ENCODE assay signal across 1 cellular context in the genomic region with DNA sequence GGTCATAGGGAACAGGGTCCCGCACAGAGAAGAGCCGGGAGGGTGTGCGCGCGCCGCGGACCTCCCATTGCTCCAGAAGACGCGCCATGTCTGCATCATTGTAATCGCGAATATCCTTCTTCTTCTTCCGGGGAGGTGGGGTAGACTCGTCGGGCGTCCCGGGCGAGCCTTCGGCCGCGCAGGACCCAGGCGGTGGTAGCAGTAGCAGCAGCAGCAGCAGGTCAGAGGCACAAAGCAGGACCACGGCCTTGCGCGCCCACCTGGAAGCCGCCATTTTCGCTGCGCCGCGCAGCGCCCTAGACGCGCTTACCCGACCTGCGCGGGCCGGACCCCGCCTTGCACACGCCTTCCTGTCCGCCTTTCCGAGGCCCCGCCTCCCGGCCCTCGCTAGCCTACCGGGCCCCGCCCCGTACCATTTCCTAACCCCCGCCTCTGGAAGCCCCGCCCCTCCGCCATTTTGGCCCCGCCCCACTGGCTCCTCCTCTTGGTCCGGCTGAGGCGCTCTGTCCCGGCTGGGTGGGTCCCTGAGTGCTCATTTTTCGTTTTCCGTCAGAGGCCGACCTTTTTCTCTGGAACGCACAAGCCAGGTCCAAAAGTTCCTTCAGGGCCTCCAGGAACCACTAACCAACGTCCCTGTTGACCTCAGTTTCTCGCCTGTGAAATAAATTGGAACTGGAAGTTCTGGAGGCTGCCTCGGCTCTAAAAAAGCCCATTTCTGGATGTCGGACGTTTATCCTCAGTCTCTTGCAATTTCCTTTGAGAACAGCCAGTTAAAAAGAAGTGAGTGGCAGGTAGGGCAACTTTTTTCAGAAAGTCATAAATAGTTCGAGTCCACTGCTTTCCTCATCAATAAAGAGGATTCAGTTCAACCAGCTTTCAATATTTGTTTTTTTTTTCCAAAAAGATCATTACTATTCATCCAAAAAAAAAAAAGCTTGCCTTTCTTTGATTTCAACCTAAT.
TF ChIP-seq lines count a peak whose summit lies in the region.

MESD (minus strand) TSS at position 302 of the 961 bp plus-strand sequence; CDS start at position 274, 28 bp downstream.

TF ChIP-seq in HEK293, 187 proteins besides CTCF, POLR2A, EP300 and RAD21 (continued from another document and continues in another):
- TF ChIP-seq, protein P1, sequence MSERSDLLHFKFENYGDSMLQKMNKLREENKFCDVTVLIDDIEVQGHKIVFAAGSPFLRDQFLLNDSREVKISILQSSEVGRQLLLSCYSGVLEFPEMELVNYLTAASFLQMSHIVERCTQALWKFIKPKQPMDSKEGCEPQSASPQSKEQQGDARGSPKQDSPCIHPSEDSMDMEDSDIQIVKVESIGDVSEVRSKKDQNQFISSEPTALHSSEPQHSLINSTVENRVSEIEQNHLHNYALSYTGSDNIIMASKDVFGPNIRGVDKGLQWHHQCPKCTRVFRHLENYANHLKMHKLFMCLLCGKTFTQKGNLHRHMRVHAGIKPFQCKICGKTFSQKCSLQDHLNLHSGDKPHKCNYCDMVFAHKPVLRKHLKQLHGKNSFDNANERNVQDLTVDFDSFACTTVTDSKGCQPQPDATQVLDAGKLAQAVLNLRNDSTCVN (tag by site-specific recombination; optimal IDR thresholded peaks at IDR 0.05): peak; percentile 98
- TF ChIP-seq ZNF324 (tag by site-specific recombination; IDR thresholded peaks at IDR 0.05) (peak; percentile 86), ZNF221 (tag by site-specific recombination; IDR thresholded peaks at IDR 0.05; ENCODE audit: borderline replicate concordance) (no peak), ZNF202 (tag by site-specific recombination; IDR thresholded peaks at IDR 0.05; ENCODE audit: borderline replicate concordance) (no peak), KLF9 (tag by site-specific recombination; IDR thresholded peaks at IDR 0.05; ENCODE audit: low read depth) (peak; percentile 80), ZNF155 (tag by site-specific recombination; IDR thresholded peaks at IDR 0.05) (no peak), ZSCAN16 (tag by site-specific recombination; IDR thresholded peaks at IDR 0.05) (peak; percentile 46; the same call in 1 of the 2 replicates), ZNF777 (tag by site-specific recombination; IDR thresholded peaks at IDR 0.05; ENCODE audit: borderline replicate concordance) (no peak), ZEB2 (tag by site-specific recombination; IDR thresholded peaks at IDR 0.05) (peak; percentile 60; the same call in 1 of the 2 replicates), ZBTB44 (tag by site-specific recombination; IDR thresholded peaks at IDR 0.05) (no peak), ZNF791 (tag by site-specific recombination; IDR thresholded peaks at IDR 0.05) (no peak), GLI4 (tag by site-specific recombination; IDR thresholded peaks at IDR 0.05) (peak; percentile 100), ZNF157 (tag by site-specific recombination; IDR thresholded peaks at IDR 0.05) (no peak), ZNF335 (tag by site-specific recombination; conservative IDR thresholded peaks at IDR 0.05) (peak; percentile 84), ZNF138 (tag by site-specific recombination; IDR thresholded peaks at IDR 0.05; ENCODE audit: borderline replicate concordance) (no peak), ZNF658 (tag by site-specific recombination; IDR thresholded peaks at IDR 0.05) (no peak), KLF16 (tag by site-specific recombination; IDR thresholded peaks at IDR 0.05) (peak; percentile 52), ZNF354C (tag by site-specific recombination; IDR thresholded peaks at IDR 0.05; ENCODE audit: borderline replicate concordance, low read depth) (no peak), ZNF521 (tag by site-specific recombination; IDR thresholded peaks at IDR 0.05) (no peak), ZNF2 (tag by site-specific recombination; IDR thresholded peaks at IDR 0.05) (peak; percentile 81), ZNF571 (tag by site-specific recombination; IDR thresholded peaks at IDR 0.05) (no peak), HOXA7 (CRISPR knock-in tag; IDR thresholded peaks at IDR 0.05; ENCODE audit: borderline replicate concordance) (no peak), ZXDB (tag by site-specific recombination; IDR thresholded peaks at IDR 0.05) (peak; percentile 81), OVOL3 (tag by site-specific recombination; IDR thresholded peaks at IDR 0.05) (peak; percentile 71), ZNF398 (tag by site-specific recombination; IDR thresholded peaks at IDR 0.05) (no peak), ZBTB21 (tag by site-specific recombination; IDR thresholded peaks at IDR 0.05) (no peak), ZNF670 (tag by site-specific recombination; IDR thresholded peaks at IDR 0.05; ENCODE audit: low read depth) (no peak), ZNF350 (tag by site-specific recombination; IDR thresholded peaks at IDR 0.05) (no peak), IKZF3 (tag by site-specific recombination; IDR thresholded peaks at IDR 0.05) (no peak), PRDM2 (tag by site-specific recombination; IDR thresholded peaks at IDR 0.05; ENCODE audit: borderline replicate concordance) (no peak), ZNF548 (tag by site-specific recombination; IDR thresholded peaks at IDR 0.05) (0 out of 2 replicates have a peak, but pooled peaks have one; percentile 15), ZNF600 (tag by site-specific recombination; IDR thresholded peaks at IDR 0.05) (peak; percentile 49), ZNF132 (tag by site-specific recombination; IDR thresholded peaks at IDR 0.05; ENCODE audit: borderline replicate concordance) (no peak), MEIS1 (CRISPR knock-in tag; IDR thresholded peaks at IDR 0.05; ENCODE audit: borderline replicate concordance) (no peak), ZNF48 (tag by site-specific recombination; IDR thresholded peaks at IDR 0.05) (no peak), ZNF596 (tag by site-specific recombination; IDR thresholded peaks at IDR 0.05) (no peak), GLIS1 (tag by site-specific recombination; IDR thresholded peaks at IDR 0.05) (0 out of 2 replicates have a peak, but pooled peaks have one; percentile 45), ZNF433 (tag by site-specific recombination; IDR thresholded peaks at IDR 0.05; ENCODE audit: low read depth) (no peak), ZNF792 (tag by site-specific recombination; IDR thresholded peaks at IDR 0.05) (no peak), ZNF785 (tag by site-specific recombination; IDR thresholded peaks at IDR 0.05) (no peak), ZNF211 (tag by site-specific recombination; IDR thresholded peaks at IDR 0.05; ENCODE audit: low read depth) (no peak)
- TF ChIP-seq, protein P2, sequence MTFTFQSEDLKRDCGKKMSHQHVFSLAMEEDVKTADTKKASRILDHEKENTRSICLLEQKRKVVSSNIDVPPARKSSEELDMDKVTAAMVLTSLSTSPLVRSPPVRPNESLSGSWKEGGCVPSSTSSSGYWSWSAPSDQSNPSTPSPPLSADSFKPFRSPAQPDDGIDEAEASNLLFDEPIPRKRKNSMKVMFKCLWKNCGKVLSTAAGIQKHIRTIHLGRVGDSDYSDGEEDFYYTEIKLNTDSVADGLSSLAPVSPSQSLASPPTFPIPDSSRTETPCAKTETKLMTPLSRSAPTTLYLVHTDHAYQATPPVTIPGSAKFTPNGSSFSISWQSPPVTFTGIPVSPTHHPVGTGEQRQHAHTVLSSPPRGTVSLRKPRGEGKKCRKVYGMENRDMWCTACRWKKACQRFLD (tag by site-specific recombination; IDR thresholded peaks at IDR 0.05): no peak
- TF ChIP-seq, protein P3, sequence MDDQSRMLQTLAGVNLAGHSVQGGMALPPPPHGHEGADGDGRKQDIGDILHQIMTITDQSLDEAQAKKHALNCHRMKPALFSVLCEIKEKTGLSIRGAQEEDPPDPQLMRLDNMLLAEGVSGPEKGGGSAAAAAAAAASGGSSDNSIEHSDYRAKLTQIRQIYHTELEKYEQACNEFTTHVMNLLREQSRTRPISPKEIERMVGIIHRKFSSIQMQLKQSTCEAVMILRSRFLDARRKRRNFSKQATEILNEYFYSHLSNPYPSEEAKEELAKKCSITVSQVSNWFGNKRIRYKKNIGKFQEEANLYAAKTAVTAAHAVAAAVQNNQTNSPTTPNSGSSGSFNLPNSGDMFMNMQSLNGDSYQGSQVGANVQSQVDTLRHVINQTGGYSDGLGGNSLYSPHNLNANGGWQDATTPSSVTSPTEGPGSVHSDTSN (CRISPR knock-in tag; IDR thresholded peaks at IDR 0.05): peak; percentile 74; the same call in 1 of the 2 replicates
- TF ChIP-seq, protein P4, sequence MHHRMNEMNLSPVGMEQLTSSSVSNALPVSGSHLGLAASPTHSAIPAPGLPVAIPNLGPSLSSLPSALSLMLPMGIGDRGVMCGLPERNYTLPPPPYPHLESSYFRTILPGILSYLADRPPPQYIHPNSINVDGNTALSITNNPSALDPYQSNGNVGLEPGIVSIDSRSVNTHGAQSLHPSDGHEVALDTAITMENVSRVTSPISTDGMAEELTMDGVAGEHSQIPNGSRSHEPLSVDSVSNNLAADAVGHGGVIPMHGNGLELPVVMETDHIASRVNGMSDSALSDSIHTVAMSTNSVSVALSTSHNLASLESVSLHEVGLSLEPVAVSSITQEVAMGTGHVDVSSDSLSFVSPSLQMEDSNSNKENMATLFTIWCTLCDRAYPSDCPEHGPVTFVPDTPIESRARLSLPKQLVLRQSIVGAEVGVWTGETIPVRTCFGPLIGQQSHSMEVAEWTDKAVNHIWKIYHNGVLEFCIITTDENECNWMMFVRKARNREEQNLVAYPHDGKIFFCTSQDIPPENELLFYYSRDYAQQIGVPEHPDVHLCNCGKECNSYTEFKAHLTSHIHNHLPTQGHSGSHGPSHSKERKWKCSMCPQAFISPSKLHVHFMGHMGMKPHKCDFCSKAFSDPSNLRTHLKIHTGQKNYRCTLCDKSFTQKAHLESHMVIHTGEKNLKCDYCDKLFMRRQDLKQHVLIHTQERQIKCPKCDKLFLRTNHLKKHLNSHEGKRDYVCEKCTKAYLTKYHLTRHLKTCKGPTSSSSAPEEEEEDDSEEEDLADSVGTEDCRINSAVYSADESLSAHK (tag by site-specific recombination; IDR thresholded peaks at IDR 0.05): 0 out of 2 replicates have a peak, but pooled peaks have one; percentile 35
